8 cellular contexts compared by ENCODE assay signal in the genomic region with DNA sequence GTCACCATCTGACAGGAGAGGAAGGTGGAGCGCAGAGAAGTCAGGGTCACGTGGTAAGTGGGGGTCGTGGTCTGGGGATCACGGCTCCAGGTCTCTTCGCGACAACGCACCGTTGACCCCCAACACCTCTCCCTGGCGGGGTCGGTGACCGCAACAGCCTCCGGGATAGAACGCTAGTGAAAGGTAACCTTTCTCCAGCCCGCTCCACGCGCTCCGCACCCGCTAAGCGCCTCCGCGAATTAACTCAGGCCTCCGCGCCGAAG. TPM values are rescaled to one million over a fixed set of nuclear protein-coding genes. Genes with fewer than 3 reads are reported as not detected.
DNase-seq lines count a peak whose midpoint lies in the region; ATAC-seq and TF ChIP-seq lines count a peak whose summit lies in the region.

No MANE protein-coding gene starts in this region.

- TF ChIP-seq CTCF in DOHH2 (IDR thresholded peaks at IDR 0.05; ENCODE audit: low read depth, low read length, poor library complexity, severe bottlenecking) (no peak), testis (IDR thresholded peaks at IDR 0.05) (no peak)

- ATAC-seq in HG02588 (IDR thresholded peaks at IDR 0.05; ENCODE audit: unreplicated experiment), result peak; percentile 25

- H3K4me2 ChIP-seq in DOHH2 (ENCODE audit: low read length), result peak overlapping the region; percentile 61

- H3K4me3 Mint-ChIP-seq in activated naive CD8-positive, alpha-beta T cell, result peak overlapping the region; percentile 81

- H3K9me2 ChIP-seq in DOHH2 (replicated peaks; ENCODE audit: control insufficient read depth, low read length), result no peaks in the 10 kb centered on the region

- H3K36me3 ChIP-seq in DOHH2 (ENCODE audit: control insufficient read depth, low read length) (no peaks in the 10 kb centered on the region), testis (ENCODE audit: low read depth, missing control alignments) (no peaks in the 10 kb centered on the region)

- H3K27ac ChIP-seq in DOHH2 (ENCODE audit: low read depth, low read length), result no peak overlapping the region
- peak overlapping the region; percentile 68 for H3K27ac ChIP-seq in layer of hippocampus (ENCODE audit: low read depth, low read length)
- peak overlapping the region in 1 of 2 donors; percentile 53 for H3K27ac ChIP-seq in testis

- no peaks in the 10 kb centered on the region for H4K20me1 ChIP-seq in DOHH2 (ENCODE audit: control insufficient read depth, insufficient read depth, low read depth, low read length)

- no peaks in the 10 kb centered on the region for H3K27me3 Mint-ChIP-seq in activated naive CD8-positive, alpha-beta T cell

- no peaks in the 10 kb centered on the region for H3K79me2 ChIP-seq in DOHH2 (ENCODE audit: control insufficient read depth, low read length)

- H3F3A ChIP-seq in DOHH2 (ENCODE audit: control insufficient read depth, insufficient read depth), result 0 out of 2 replicates have a peak, but pooled peaks cover 6% of the 10 kb centered on the region

- H3K27me3 ChIP-seq in DOHH2 (ENCODE audit: control insufficient read depth, low read length), result peaks cover 51% of the 10 kb centered on the region
- H3K27me3 ChIP-seq in layer of hippocampus (ENCODE audit: control insufficient read depth, insufficient read depth, low read length), result no peaks in the 10 kb centered on the region
- H3K27me3 ChIP-seq in testis, result no peaks in the 10 kb centered on the region

- H3K9me3 ChIP-seq in DOHH2 (ENCODE audit: control insufficient read depth, insufficient read depth, low read length) (no peaks in the 10 kb centered on the region), testis (no peaks in the 10 kb centered on the region)

- DNase-seq in testis, result peak; percentile 34
- DNase-seq in NCI-H82 (lab: John Stamatoyannopoulos, UW), result no peak
- no peak for DNase-seq in DMS153 (lab: John Stamatoyannopoulos, UW)
- no peak for DNase-seq in SHP77 treated with DMSO at 0.1 percent for 48 hours (lab: John Stamatoyannopoulos, UW)

- H3K4me1 ChIP-seq in DOHH2 (ENCODE audit: control insufficient read depth, low read length), result 0 out of 2 replicates have a peak, but pooled peaks cover 3% of the 10 kb centered on the region
- H3K4me1 ChIP-seq in testis, result peaks cover 11% of the 10 kb centered on the region

- no peaks in the 10 kb centered on the region for H3K36me3 Mint-ChIP-seq in activated naive CD8-positive, alpha-beta T cell

- 5 to 16% methylated on average over 15 to 24 of the region's 24 CpGs for WGBS in testis, 2 donors

- peak overlapping the region; percentile 54 for H3K4me3 ChIP-seq in DOHH2 (ENCODE audit: low read length)
- H3K4me3 ChIP-seq in testis, result peak overlapping the region; percentile 72 to 78

- H3K27ac Mint-ChIP-seq in activated naive CD8-positive, alpha-beta T cell, result peak overlapping the region; percentile 59

- intact Hi-C loops in testis (cut with DNase I; ENCODE audit: low total_unique reads), result loop anchor here (10.0 kb wide), 1 partner anchor 84 kb away; no protein-coding TSS in a partner anchor

- H3K9me3 Mint-ChIP-seq in activated naive CD8-positive, alpha-beta T cell (ENCODE audit: low read depth), result no peaks in the 10 kb centered on the region

- peaks cover 50% of the 10 kb centered on the region for H3K4me1 Mint-ChIP-seq in activated naive CD8-positive, alpha-beta T cell (ENCODE audit: low read depth)

- TF ChIP-seq POLR2A in testis (IDR thresholded peaks at IDR 0.05), result no peak

RNA-seq across cellular contexts. Expression of a gene that starts 0.6 kb away (rescaled TPM):
- 1 to 10 TPM; 5.8 to 7.6 TPM for total RNA-seq in testis
- 17.7 TPM for polyA plus RNA-seq in testis (ENCODE audit: insufficient read depth, low read depth, low replicate concordance)
